ENCODE assay signal across 23 cellular contexts in the genomic region with DNA sequence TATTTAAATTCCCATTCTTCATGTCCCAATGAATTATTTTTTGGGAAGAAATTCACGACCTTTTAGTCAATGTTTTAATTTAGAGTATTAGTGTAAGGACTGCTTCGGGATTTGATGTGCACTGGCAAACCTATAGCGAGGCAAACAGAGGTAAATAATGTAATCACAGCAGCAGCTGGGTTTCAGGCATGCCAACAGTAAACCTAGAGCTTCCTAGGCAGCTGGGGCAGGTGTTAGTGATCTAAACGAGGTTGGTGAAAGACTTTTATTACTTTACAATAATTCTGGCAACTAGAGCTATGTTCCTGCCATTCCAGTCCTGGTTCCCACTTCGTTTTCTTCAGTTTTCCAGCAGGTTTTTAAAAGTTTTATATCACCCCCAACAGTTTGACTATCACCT.
DNase-seq lines count a peak whose midpoint lies in the region; ATAC-seq and FAIRE-seq lines count a peak whose summit lies in the region.
"Had no signal": no experiment of that assay in that cellular context is flagged by ENCODE, and none has a peak within 500 bp of the region (broad histone marks: within the 10 kb centered on the region; RNA-seq: fewer than 3 reads in every experiment).

No MANE protein-coding gene starts in this region.

- no peak for ATAC-seq in HG02571 (IDR thresholded peaks at IDR 0.05; ENCODE audit: unreplicated experiment)
- ATAC-seq: A549, Right ventricle myocardium inferior had no signal

- DNase-seq in NCI-H2081 (lab: John Stamatoyannopoulos, UW) (peak; percentile 41 to 80), NCI-H2081 treated with DMSO at 0.1 percent for 48 hours (lab: John Stamatoyannopoulos, UW) (no peak), DMS53 treated with DMSO at 0.1 percent for 48 hours (lab: John Stamatoyannopoulos, UW; ENCODE audit: unreplicated experiment) (peak; percentile 41), SHP77 (lab: John Stamatoyannopoulos, UW) (peak; percentile 82 to 90), urothelium cell line (ENCODE audit: low spot score) (peak; percentile 1), NCI-H1436 treated with DMSO at 0.1 percent for 48 hours (lab: John Stamatoyannopoulos, UW) (no peak)
- DNase-seq: AML-193; CD4-positive, alpha-beta T cell; COR-L47; DMS79; EL; GDM1; GOT3; NCI-H1048; NCI-H1694 treated with DMSO at 0.1 percent for 48 hours; NCI-H2107; NCI-H226; NCI-H524; PC-9 had no signal

- no peak for FAIRE-seq in urothelium cell line (lab: Jason Lieb, UNC)
- FAIRE-seq: A549, GM12891 had no signal

Comparison
In these comparisons a context has a peak if more than half of its experiments do, and no peak if none do; other contexts are left out.
1. DNase-seq: peak in NCI-H2081 (2 of 2), DMS53 treated with DMSO at 0.1 percent for 48 hours (single experiment), SHP77 (2 of 2) and urothelium cell line (single experiment); none in NCI-H2081 treated with DMSO at 0.1 percent for 48 hours (single experiment) and NCI-H1436 treated with DMSO at 0.1 percent for 48 hours (single experiment).